Comparison of ENCODE assay signal across 15 cellular contexts in the genomic region with DNA sequence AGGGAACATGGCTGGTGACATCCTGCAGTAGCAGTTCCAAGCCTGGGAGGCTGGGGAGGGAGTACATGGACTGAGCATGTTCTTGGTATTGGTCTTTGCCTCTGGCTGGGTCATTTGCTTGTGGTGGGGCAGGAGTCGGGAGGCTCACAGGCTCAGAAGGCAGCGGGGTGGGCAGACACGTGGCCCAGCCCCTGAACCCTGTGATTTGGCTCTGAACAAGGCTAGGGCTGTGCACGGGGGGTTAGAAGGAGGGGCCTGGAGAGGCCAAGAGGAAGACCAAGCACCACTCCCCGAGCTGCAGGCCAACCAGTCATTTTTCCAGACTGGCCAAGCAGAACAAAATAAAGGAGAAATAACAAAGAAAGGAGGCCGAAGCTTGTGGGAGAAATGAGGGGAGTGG. TPM values are rescaled to one million over a fixed set of nuclear protein-coding genes. Genes with fewer than 3 reads are reported as not detected.
DNase-seq lines count a peak whose midpoint lies in the region; ATAC-seq, FAIRE-seq and TF ChIP-seq lines count a peak whose summit lies in the region.
"Had no signal": no experiment of that assay in that cellular context is flagged by ENCODE, and none has a peak within 500 bp of the region (broad histone marks: within the 10 kb centered on the region; RNA-seq: fewer than 3 reads in every experiment).

No MANE protein-coding gene starts in this region.

- FAIRE-seq in D721Med (lab: Jason Lieb, UNC), result no peak
- FAIRE-seq: GM12878 had no signal

- H3K4me1 ChIP-seq in thoracic aorta (ENCODE audit: control insufficient read depth in 1 of 2, low read depth in 2 of 2), result peaks cover 53 to 75% of the 10 kb centered on the region in 2 donors
- H3K4me1 ChIP-seq: Caco-2, SJCRH30 had no signal

- H3K79me2 ChIP-seq in SU-DHL-6 (ENCODE audit: insufficient read depth, low read length), result no peaks in the 10 kb centered on the region

- intact Hi-C loops in Right ventricle myocardium inferior (cut with DNase I), result no loop called here

- H2AFZ ChIP-seq in SU-DHL-6 (ENCODE audit: low read depth, low read length, severe bottlenecking), result no peak overlapping the region

- no peaks in the 10 kb centered on the region for H3K9me2 ChIP-seq in SU-DHL-6 (replicated peaks; ENCODE audit: insufficient read depth, low read length)

- peaks cover 11% of the 10 kb centered on the region for H3F3A ChIP-seq in SU-DHL-6 (ENCODE audit: insufficient read depth)

- no peaks in the 10 kb centered on the region for H3K9me3 Mint-ChIP-seq in nephron progenitor cell
- H3K9me3 Mint-ChIP-seq in natural killer cell treated with Interleukin-12 subunit alpha and Interleukin-12 subunit beta and Interleukin-15 and Interleukin-18, amount 100 ng/mL, for 72 hours, result no peaks in the 10 kb centered on the region
- H3K9me3 Mint-ChIP-seq: activated naive CD4-positive, alpha-beta T cell treated with anti-CD3 and anti-CD28 coated beads for 36 hours had no signal

- H3K27me3 ChIP-seq in SU-DHL-6 (ENCODE audit: low read length) (no peaks in the 10 kb centered on the region), thoracic aorta (replicated peaks; ENCODE audit: insufficient read depth) (no peaks in the 10 kb centered on the region)

- H3K4me3 Mint-ChIP-seq in nephron progenitor cell, result no peak overlapping the region
- H3K4me3 Mint-ChIP-seq in natural killer cell treated with Interleukin-12 subunit alpha and Interleukin-12 subunit beta and Interleukin-15 and Interleukin-18, amount 100 ng/mL, for 72 hours, result no peak overlapping the region
- H3K4me3 Mint-ChIP-seq: activated CD4-positive, alpha-beta T cell treated with anti-CD3 and anti-CD28 coated beads for 36 hours; activated naive CD4-positive, alpha-beta T cell treated with anti-CD3 and anti-CD28 coated beads for 36 hours had no signal

- H3K36me3 ChIP-seq in SU-DHL-6 (ENCODE audit: low read length) (no peaks in the 10 kb centered on the region), thoracic aorta (no peaks in the 10 kb centered on the region)
- H3K36me3 ChIP-seq: SJCRH30 had no signal

- no peak overlapping the region for H3K9ac ChIP-seq in SU-DHL-6 (ENCODE audit: low read length)

- ATAC-seq in Right ventricle myocardium inferior (peak; percentile 83), thoracic aorta (ENCODE audit: insufficient number of reproducible peaks, low FRiP score, low read depth) (no peak)
- no peak for ATAC-seq in natural killer cell treated with Interleukin-12 subunit alpha and Interleukin-12 subunit beta and Interleukin-15 and Interleukin-18, amount 100 ng/mL, for 72 hours
- ATAC-seq: activated CD4-positive, alpha-beta T cell treated with anti-CD3 and anti-CD28 coated beads for 36 hours had no signal

- H3K4me3 ChIP-seq in SU-DHL-6 (ENCODE audit: insufficient read depth, low read length, poor library complexity, severe bottlenecking) (no peak overlapping the region), thoracic aorta (no peak overlapping the region)
- H3K4me3 ChIP-seq: GM12878, SJCRH30 had no signal

- H3K9me3 ChIP-seq in SU-DHL-6 (ENCODE audit: insufficient read depth, low read length), result no peaks in the 10 kb centered on the region
- no peaks in the 10 kb centered on the region for H3K9me3 ChIP-seq in thoracic aorta
- H3K9me3 ChIP-seq: Caco-2, SJCRH30 had no signal

- H3K27ac ChIP-seq in SU-DHL-6 (ENCODE audit: low read depth, low read length), result peak overlapping the region; percentile 16; the same call in 1 of the 2 replicates
- H3K27ac ChIP-seq in thoracic aorta, result peak overlapping the region; percentile 92
- H3K27ac ChIP-seq: SJCRH30 had no signal

- no peak for TF ChIP-seq CTCF in SU-DHL-6 (IDR thresholded peaks at IDR 0.05; ENCODE audit: insufficient read depth, low read length, poor library complexity, severe bottlenecking)
- no peak for TF ChIP-seq CTCF in nephron progenitor cell (IDR thresholded peaks at IDR 0.05)
- TF ChIP-seq CTCF in thoracic aorta (IDR thresholded peaks at IDR 0.05), result peak; percentile 28
- TF ChIP-seq CTCF in D721Med (IDR thresholded peaks at IDR 0.05; ENCODE audit: insufficient read depth, missing control alignments), result no peak

- H3K36me3 Mint-ChIP-seq in nephron progenitor cell (ENCODE audit: low read depth), result no peaks in the 10 kb centered on the region
- no peaks in the 10 kb centered on the region for H3K36me3 Mint-ChIP-seq in natural killer cell treated with Interleukin-12 subunit alpha and Interleukin-12 subunit beta and Interleukin-15 and Interleukin-18, amount 100 ng/mL, for 72 hours

- H3K4me1 Mint-ChIP-seq in nephron progenitor cell, result peaks cover 60% of the 10 kb centered on the region
- H3K4me1 Mint-ChIP-seq in natural killer cell treated with Interleukin-12 subunit alpha and Interleukin-12 subunit beta and Interleukin-15 and Interleukin-18, amount 100 ng/mL, for 72 hours (ENCODE audit: low read depth in 2 of 2), result no peaks in the 10 kb centered on the region
- H3K4me1 Mint-ChIP-seq: activated CD4-positive, alpha-beta T cell treated with anti-CD3 and anti-CD28 coated beads for 36 hours had no signal

- peak overlapping the region; percentile 60 for H3K27ac Mint-ChIP-seq in nephron progenitor cell
- no peak overlapping the region for H3K27ac Mint-ChIP-seq in natural killer cell treated with Interleukin-12 subunit alpha and Interleukin-12 subunit beta and Interleukin-15 and Interleukin-18, amount 100 ng/mL, for 72 hours
- H3K27ac Mint-ChIP-seq: activated CD4-positive, alpha-beta T cell treated with anti-CD3 and anti-CD28 coated beads for 36 hours; activated naive CD4-positive, alpha-beta T cell treated with anti-CD3 and anti-CD28 coated beads for 36 hours had no signal

- H3K4me2 ChIP-seq in SU-DHL-6 (ENCODE audit: low read depth, low read length, poor library complexity, severe bottlenecking), result no peak overlapping the region

- DNase-seq in Right ventricle myocardium inferior (ENCODE audit: missing footprints) (no peak), nephron progenitor cell (peak; percentile 37), thoracic aorta (ENCODE audit: low spot score) (no peak), D721Med (ENCODE audit: insufficient read length, low spot score) (no peak), OCI-M2 (lab: John Stamatoyannopoulos, UW; ENCODE audit: unreplicated experiment) (no peak), LoVo (ENCODE audit: low spot score) (no peak)
- DNase-seq in natural killer cell treated with Interleukin-12 subunit alpha and Interleukin-12 subunit beta and Interleukin-15 and Interleukin-18, amount 100 ng/mL, for 72 hours (ENCODE audit: low spot score), result no peak
- DNase-seq: activated CD4-positive, alpha-beta T cell treated with anti-CD3 and anti-CD28 coated beads for 36 hours; activated naive CD4-positive, alpha-beta T cell treated with anti-CD3 and anti-CD28 coated beads for 36 hours; Caco-2; effector CD8-positive, alpha-beta T cell; SJCRH30 had no signal

- peaks cover 31% of the 10 kb centered on the region for H3K27me3 Mint-ChIP-seq in nephron progenitor cell (ENCODE audit: low read depth, poor library complexity)
- H3K27me3 Mint-ChIP-seq in natural killer cell treated with Interleukin-12 subunit alpha and Interleukin-12 subunit beta and Interleukin-15 and Interleukin-18, amount 100 ng/mL, for 72 hours, result peaks cover 26 to 29% of the 10 kb centered on the region in 2 donors

- no peaks in the 10 kb centered on the region for H4K20me1 ChIP-seq in SU-DHL-6 (ENCODE audit: low read depth, low read length)

RNA-seq across cellular contexts. Expression of gene PRELP, which starts 9.7 kb away (rescaled TPM):
- total RNA-seq in Right ventricle myocardium inferior, result 27.1 TPM
- total RNA-seq in thoracic aorta, result 100 to 1,000 TPM; 232 to 244 TPM
- not detected for total RNA-seq in natural killer cell treated with Interleukin-12 subunit alpha and Interleukin-12 subunit beta and Interleukin-15 and Interleukin-18, amount 100 ng/mL, for 72 hours
- total RNA-seq: activated CD4-positive, alpha-beta T cell treated with anti-CD3 and anti-CD28 coated beads for 36 hours; activated naive CD4-positive, alpha-beta T cell treated with anti-CD3 and anti-CD28 coated beads for 36 hours; Caco-2; pulmonary artery endothelial cell; SJCRH30 had no signal

RNA-seq across cellular contexts. Expression of gene OPTC, which starts 28.0 kb away (rescaled TPM):
- total RNA-seq in Right ventricle myocardium inferior (not detected), thoracic aorta (not detected)
- total RNA-seq in natural killer cell treated with Interleukin-12 subunit alpha and Interleukin-12 subunit beta and Interleukin-15 and Interleukin-18, amount 100 ng/mL, for 72 hours, result not detected
- total RNA-seq: activated CD4-positive, alpha-beta T cell treated with anti-CD3 and anti-CD28 coated beads for 36 hours; activated naive CD4-positive, alpha-beta T cell treated with anti-CD3 and anti-CD28 coated beads for 36 hours; Caco-2; GM12878; pulmonary artery endothelial cell; SJCRH30 had no signal

Comparison
In these comparisons a context has a peak if more than half of its experiments do, and no peak if none do; other contexts are left out.
1. RNA of gene PRELP, which starts 9.7 kb away (total RNA-seq): 232 to 244 TPM in thoracic aorta and 27.1 TPM in Right ventricle myocardium inferior (single experiment); not detected in natural killer cell treated with Interleukin-12 subunit alpha and Interleukin-12 subunit beta and Interleukin-15 and Interleukin-18, amount 100 ng/mL, for 72 hours; every median in the first group is over 10 times any median in the second.